Comparison of ENCODE assay signal across 1 cellular context in the genomic region with DNA sequence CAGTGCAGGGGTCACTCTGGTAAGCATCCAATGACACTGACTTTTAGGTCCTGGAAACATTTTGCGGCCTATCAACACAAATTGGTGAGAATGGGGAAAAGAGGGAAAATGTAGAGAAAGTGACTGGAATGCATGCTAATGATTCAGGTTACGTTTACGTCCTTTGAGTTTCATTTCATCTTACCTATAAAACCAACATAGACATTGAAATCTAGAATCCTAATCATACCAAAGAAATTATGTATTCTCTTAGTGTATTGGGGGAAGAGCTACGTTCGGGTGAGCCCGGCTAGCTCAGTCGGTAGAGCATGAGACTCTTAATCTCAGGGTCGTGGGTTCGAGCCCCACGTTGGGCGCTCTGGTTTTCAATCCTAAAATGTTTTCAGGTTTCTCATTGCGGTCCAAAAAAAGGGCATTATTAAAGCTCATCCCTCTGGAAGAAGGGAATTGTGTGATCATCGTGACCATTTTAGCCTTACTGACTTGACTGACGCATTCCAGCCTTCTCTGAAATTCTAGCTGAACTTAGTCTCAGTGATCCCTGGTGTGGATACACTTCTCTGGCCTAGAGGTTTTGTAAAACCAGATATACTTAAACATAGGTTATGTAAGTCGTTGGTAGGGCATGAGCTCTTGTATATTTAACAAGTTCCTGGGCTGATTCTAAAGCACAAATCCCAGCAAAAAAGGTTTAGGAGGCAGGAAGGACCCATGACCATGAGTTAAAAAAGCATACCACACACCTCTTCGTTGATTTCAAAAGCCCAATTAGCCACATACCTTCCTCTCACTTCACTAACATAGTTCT.
A peak's percentile ranks its signal among the peaks of the same experiment; 100 is the strongest.
TF ChIP-seq lines count a peak whose summit lies in the region.

No MANE protein-coding gene starts in this region.

TF ChIP-seq in K562, 482 proteins besides CTCF, POLR2A, EP300 and RAD21 (continued from another document and continues in another):
- TF ChIP-seq, protein P1, sequence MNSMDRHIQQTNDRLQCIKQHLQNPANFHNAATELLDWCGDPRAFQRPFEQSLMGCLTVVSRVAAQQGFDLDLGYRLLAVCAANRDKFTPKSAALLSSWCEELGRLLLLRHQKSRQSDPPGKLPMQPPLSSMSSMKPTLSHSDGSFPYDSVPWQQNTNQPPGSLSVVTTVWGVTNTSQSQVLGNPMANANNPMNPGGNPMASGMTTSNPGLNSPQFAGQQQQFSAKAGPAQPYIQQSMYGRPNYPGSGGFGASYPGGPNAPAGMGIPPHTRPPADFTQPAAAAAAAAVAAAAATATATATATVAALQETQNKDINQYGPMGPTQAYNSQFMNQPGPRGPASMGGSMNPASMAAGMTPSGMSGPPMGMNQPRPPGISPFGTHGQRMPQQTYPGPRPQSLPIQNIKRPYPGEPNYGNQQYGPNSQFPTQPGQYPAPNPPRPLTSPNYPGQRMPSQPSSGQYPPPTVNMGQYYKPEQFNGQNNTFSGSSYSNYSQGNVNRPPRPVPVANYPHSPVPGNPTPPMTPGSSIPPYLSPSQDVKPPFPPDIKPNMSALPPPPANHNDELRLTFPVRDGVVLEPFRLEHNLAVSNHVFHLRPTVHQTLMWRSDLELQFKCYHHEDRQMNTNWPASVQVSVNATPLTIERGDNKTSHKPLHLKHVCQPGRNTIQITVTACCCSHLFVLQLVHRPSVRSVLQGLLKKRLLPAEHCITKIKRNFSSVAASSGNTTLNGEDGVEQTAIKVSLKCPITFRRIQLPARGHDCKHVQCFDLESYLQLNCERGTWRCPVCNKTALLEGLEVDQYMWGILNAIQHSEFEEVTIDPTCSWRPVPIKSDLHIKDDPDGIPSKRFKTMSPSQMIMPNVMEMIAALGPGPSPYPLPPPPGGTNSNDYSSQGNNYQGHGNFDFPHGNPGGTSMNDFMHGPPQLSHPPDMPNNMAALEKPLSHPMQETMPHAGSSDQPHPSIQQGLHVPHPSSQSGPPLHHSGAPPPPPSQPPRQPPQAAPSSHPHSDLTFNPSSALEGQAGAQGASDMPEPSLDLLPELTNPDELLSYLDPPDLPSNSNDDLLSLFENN (IDR thresholded peaks at IDR 0.05; ENCODE audit: low read depth in 2 of 2, low read length in 2 of 2): 0 out of 4 replicates have a peak, but pooled peaks of 1 of the 2 experiments have one; percentile 6
- TF ChIP-seq ZNF668 (CRISPR knock-in tag; IDR thresholded peaks at IDR 0.05) (no peak), ILF3 (IDR thresholded peaks at IDR 0.05; ENCODE audit: borderline replicate concordance) (no peak), ZNF197 (CRISPR knock-in tag; IDR thresholded peaks at IDR 0.05; ENCODE audit: low read depth) (no peak), ETS2 (tag; IDR thresholded peaks at IDR 0.05; ENCODE audit: borderline replicate concordance, poor library complexity, severe bottlenecking) (no peak), OTX1 (CRISPR knock-in tag; IDR thresholded peaks at IDR 0.05) (0 out of 2 replicates have a peak, but pooled peaks have one; percentile 14), MAFF (IDR thresholded peaks at IDR 0.05; ENCODE audit: low read length) (no peak), PYGO2 (tag; IDR thresholded peaks at IDR 0.05) (no peak), NR2F6 (CRISPR knock-in tag; IDR thresholded peaks at IDR 0.05) (0 out of 2 replicates have a peak, but pooled peaks have one; percentile 42), DNMT1 (IDR thresholded peaks at IDR 0.05) (0 out of 2 replicates have a peak, but pooled peaks have one; percentile 7), RNF2 (IDR thresholded peaks at IDR 0.05) (peak; percentile 69; the same call in 1 of the 2 replicates), ZNF140 (CRISPR knock-in tag; IDR thresholded peaks at IDR 0.05) (no peak), ZNF766 (CRISPR knock-in tag; conservative IDR thresholded peaks at IDR 0.05) (peak; percentile 60; the same call in 1 of the 2 replicates), XRCC5 (IDR thresholded peaks at IDR 0.05; ENCODE audit: low read depth, low read length) (peak; percentile 24; the same call in 1 of the 2 replicates), ZNF764 (CRISPR knock-in tag; IDR thresholded peaks at IDR 0.05; ENCODE audit: low read depth) (peak; percentile 64; the same call in 1 of the 2 replicates), ZNF436 (CRISPR knock-in tag; IDR thresholded peaks at IDR 0.05) (0 out of 2 replicates have a peak, but pooled peaks have one; percentile 53), ZC3H11A (IDR thresholded peaks at IDR 0.05; ENCODE audit: low read depth, low read length) (0 out of 2 replicates have a peak, but pooled peaks have one; percentile 66), ZNF75A (CRISPR knock-in tag; IDR thresholded peaks at IDR 0.05) (no peak), PURB (CRISPR knock-in tag; IDR thresholded peaks at IDR 0.05; ENCODE audit: low read depth) (no peak), TAF15 (IDR thresholded peaks at IDR 0.05; ENCODE audit: low read depth, low read length) (no peak), PRMT5 (CRISPR knock-in tag; IDR thresholded peaks at IDR 0.05) (no peak), HDAC2 (IDR thresholded peaks at IDR 0.05) (peak; percentile 28; the same call in 1 of the 2 replicates)
- TF ChIP-seq, protein P2, sequence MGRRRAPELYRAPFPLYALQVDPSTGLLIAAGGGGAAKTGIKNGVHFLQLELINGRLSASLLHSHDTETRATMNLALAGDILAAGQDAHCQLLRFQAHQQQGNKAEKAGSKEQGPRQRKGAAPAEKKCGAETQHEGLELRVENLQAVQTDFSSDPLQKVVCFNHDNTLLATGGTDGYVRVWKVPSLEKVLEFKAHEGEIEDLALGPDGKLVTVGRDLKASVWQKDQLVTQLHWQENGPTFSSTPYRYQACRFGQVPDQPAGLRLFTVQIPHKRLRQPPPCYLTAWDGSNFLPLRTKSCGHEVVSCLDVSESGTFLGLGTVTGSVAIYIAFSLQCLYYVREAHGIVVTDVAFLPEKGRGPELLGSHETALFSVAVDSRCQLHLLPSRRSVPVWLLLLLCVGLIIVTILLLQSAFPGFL (CRISPR knock-in tag; IDR thresholded peaks at IDR 0.05): no peak
- TF ChIP-seq, protein P3, sequence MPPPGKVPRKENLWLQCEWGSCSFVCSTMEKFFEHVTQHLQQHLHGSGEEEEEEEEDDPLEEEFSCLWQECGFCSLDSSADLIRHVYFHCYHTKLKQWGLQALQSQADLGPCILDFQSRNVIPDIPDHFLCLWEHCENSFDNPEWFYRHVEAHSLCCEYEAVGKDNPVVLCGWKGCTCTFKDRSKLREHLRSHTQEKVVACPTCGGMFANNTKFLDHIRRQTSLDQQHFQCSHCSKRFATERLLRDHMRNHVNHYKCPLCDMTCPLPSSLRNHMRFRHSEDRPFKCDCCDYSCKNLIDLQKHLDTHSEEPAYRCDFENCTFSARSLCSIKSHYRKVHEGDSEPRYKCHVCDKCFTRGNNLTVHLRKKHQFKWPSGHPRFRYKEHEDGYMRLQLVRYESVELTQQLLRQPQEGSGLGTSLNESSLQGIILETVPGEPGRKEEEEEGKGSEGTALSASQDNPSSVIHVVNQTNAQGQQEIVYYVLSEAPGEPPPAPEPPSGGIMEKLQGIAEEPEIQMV (tag; conservative IDR thresholded peaks at IDR 0.05; ENCODE audit: low read depth): 0 out of 2 replicates have a peak, but pooled peaks have one; percentile 23
- TF ChIP-seq, protein P4, sequence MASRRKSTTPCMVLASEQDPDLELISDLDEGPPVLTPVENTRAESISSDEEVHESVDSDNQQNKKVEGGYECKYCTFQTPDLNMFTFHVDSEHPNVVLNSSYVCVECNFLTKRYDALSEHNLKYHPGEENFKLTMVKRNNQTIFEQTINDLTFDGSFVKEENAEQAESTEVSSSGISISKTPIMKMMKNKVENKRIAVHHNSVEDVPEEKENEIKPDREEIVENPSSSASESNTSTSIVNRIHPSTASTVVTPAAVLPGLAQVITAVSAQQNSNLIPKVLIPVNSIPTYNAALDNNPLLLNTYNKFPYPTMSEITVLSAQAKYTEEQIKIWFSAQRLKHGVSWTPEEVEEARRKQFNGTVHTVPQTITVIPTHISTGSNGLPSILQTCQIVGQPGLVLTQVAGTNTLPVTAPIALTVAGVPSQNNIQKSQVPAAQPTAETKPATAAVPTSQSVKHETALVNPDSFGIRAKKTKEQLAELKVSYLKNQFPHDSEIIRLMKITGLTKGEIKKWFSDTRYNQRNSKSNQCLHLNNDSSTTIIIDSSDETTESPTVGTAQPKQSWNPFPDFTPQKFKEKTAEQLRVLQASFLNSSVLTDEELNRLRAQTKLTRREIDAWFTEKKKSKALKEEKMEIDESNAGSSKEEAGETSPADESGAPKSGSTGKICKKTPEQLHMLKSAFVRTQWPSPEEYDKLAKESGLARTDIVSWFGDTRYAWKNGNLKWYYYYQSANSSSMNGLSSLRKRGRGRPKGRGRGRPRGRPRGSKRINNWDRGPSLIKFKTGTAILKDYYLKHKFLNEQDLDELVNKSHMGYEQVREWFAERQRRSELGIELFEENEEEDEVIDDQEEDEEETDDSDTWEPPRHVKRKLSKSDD (conservative IDR thresholded peaks at IDR 0.05; ENCODE audit: low read length): no peak
- TF ChIP-seq, protein P5, sequence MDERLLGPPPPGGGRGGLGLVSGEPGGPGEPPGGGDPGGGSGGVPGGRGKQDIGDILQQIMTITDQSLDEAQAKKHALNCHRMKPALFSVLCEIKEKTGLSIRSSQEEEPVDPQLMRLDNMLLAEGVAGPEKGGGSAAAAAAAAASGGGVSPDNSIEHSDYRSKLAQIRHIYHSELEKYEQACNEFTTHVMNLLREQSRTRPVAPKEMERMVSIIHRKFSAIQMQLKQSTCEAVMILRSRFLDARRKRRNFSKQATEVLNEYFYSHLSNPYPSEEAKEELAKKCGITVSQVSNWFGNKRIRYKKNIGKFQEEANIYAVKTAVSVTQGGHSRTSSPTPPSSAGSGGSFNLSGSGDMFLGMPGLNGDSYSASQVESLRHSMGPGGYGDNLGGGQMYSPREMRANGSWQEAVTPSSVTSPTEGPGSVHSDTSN (CRISPR knock-in tag; IDR thresholded peaks at IDR 0.05; ENCODE audit: low read depth): no peak
- TF ChIP-seq, protein P5 (tag; conservative IDR thresholded peaks at IDR 0.05; ENCODE audit: low read depth): 0 out of 2 replicates have a peak, but pooled peaks have one; percentile 29
- TF ChIP-seq, protein P6, sequence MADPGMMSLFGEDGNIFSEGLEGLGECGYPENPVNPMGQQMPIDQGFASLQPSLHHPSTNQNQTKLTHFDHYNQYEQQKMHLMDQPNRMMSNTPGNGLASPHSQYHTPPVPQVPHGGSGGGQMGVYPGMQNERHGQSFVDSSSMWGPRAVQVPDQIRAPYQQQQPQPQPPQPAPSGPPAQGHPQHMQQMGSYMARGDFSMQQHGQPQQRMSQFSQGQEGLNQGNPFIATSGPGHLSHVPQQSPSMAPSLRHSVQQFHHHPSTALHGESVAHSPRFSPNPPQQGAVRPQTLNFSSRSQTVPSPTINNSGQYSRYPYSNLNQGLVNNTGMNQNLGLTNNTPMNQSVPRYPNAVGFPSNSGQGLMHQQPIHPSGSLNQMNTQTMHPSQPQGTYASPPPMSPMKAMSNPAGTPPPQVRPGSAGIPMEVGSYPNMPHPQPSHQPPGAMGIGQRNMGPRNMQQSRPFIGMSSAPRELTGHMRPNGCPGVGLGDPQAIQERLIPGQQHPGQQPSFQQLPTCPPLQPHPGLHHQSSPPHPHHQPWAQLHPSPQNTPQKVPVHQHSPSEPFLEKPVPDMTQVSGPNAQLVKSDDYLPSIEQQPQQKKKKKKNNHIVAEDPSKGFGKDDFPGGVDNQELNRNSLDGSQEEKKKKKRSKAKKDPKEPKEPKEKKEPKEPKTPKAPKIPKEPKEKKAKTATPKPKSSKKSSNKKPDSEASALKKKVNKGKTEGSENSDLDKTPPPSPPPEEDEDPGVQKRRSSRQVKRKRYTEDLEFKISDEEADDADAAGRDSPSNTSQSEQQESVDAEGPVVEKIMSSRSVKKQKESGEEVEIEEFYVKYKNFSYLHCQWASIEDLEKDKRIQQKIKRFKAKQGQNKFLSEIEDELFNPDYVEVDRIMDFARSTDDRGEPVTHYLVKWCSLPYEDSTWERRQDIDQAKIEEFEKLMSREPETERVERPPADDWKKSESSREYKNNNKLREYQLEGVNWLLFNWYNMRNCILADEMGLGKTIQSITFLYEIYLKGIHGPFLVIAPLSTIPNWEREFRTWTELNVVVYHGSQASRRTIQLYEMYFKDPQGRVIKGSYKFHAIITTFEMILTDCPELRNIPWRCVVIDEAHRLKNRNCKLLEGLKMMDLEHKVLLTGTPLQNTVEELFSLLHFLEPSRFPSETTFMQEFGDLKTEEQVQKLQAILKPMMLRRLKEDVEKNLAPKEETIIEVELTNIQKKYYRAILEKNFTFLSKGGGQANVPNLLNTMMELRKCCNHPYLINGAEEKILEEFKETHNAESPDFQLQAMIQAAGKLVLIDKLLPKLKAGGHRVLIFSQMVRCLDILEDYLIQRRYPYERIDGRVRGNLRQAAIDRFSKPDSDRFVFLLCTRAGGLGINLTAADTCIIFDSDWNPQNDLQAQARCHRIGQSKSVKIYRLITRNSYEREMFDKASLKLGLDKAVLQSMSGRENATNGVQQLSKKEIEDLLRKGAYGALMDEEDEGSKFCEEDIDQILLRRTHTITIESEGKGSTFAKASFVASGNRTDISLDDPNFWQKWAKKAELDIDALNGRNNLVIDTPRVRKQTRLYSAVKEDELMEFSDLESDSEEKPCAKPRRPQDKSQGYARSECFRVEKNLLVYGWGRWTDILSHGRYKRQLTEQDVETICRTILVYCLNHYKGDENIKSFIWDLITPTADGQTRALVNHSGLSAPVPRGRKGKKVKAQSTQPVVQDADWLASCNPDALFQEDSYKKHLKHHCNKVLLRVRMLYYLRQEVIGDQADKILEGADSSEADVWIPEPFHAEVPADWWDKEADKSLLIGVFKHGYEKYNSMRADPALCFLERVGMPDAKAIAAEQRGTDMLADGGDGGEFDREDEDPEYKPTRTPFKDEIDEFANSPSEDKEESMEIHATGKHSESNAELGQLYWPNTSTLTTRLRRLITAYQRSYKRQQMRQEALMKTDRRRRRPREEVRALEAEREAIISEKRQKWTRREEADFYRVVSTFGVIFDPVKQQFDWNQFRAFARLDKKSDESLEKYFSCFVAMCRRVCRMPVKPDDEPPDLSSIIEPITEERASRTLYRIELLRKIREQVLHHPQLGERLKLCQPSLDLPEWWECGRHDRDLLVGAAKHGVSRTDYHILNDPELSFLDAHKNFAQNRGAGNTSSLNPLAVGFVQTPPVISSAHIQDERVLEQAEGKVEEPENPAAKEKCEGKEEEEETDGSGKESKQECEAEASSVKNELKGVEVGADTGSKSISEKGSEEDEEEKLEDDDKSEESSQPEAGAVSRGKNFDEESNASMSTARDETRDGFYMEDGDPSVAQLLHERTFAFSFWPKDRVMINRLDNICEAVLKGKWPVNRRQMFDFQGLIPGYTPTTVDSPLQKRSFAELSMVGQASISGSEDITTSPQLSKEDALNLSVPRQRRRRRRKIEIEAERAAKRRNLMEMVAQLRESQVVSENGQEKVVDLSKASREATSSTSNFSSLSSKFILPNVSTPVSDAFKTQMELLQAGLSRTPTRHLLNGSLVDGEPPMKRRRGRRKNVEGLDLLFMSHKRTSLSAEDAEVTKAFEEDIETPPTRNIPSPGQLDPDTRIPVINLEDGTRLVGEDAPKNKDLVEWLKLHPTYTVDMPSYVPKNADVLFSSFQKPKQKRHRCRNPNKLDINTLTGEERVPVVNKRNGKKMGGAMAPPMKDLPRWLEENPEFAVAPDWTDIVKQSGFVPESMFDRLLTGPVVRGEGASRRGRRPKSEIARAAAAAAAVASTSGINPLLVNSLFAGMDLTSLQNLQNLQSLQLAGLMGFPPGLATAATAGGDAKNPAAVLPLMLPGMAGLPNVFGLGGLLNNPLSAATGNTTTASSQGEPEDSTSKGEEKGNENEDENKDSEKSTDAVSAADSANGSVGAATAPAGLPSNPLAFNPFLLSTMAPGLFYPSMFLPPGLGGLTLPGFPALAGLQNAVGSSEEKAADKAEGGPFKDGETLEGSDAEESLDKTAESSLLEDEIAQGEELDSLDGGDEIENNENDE (IDR thresholded peaks at IDR 0.05; ENCODE audit: low read depth, low read length): no peak
